In the genomic region with DNA sequence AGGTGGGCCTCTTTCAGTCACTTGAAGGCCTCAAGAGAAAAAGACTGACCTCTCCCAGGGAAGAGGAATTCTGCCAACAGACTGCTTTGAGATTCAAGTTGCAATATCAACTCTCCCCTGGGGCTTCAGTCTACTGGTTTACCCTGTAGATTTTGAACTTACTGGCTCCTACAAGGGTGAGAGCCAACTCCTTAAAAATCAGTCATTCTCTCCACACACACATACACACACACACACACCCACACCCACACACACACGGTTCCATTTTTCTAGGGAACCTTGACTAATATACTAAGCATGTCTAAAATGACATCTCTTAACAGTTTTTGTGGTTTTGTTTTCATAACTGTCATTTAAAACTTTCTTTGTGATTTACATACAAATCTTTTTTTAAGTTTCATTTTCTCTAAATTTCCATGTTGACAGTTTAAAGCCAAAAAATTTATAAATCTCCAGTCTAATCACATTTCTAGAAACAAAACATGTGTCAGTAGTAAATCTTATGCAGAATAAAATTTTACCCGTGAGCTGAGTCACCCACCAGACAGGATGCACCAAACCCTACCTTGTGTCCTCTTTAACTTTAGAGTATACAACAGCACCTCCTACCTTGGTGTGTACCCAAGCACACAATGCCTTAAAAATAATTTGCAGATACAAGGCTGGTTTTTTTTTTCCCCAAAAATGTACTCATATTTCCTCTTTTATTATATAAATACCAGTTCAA, we compare ENCODE assay signal across 13 cellular contexts.
DNase-seq lines count a peak whose midpoint lies in the region; ATAC-seq, FAIRE-seq and TF ChIP-seq lines count a peak whose summit lies in the region.
"Had no signal": no experiment of that assay in that cellular context is flagged by ENCODE, and none has a peak within 500 bp of the region (broad histone marks: within the 10 kb centered on the region; RNA-seq: fewer than 3 reads in every experiment).

No MANE protein-coding gene starts in this region.

- H3F3A ChIP-seq in GM23338 (replicated peaks; ENCODE audit: low read depth) (no peaks in the 10 kb centered on the region), smooth muscle cell (ENCODE audit: low read depth) (no peaks in the 10 kb centered on the region)

- H3K27me3 ChIP-seq in DND-41 (ENCODE audit: insufficient read depth, low read length, poor library complexity) (peaks cover 5% of the 10 kb centered on the region), GM23338 (ENCODE audit: insufficient read depth) (no peaks in the 10 kb centered on the region), smooth muscle cell (ENCODE audit: low read depth) (no peaks in the 10 kb centered on the region)
- H3K27me3 ChIP-seq: adrenal gland had no signal

- H2AFZ ChIP-seq in DND-41 (ENCODE audit: low read depth, low read length) (no peak overlapping the region), GM23338 (no peak overlapping the region), smooth muscle cell (ENCODE audit: low read depth) (no peak overlapping the region)

- no peaks in the 10 kb centered on the region for H3K36me3 ChIP-seq in DND-41 (ENCODE audit: insufficient read depth, low read length)
- no peaks in the 10 kb centered on the region for H3K36me3 ChIP-seq in GM23338 (ENCODE audit: insufficient read depth)
- no peaks in the 10 kb centered on the region for H3K36me3 ChIP-seq in kidney (ENCODE audit: control insufficient read depth in 1 of 2, insufficient read depth in 2 of 2, low read length in 2 of 2)
- H3K36me3 ChIP-seq in smooth muscle cell (ENCODE audit: low read depth), result no peaks in the 10 kb centered on the region
- H3K36me3 ChIP-seq: adrenal gland had no signal

- no peaks in the 10 kb centered on the region for H3K79me2 ChIP-seq in DND-41 (ENCODE audit: insufficient read depth, low read length)
- H3K79me2 ChIP-seq in GM23338 (replicated peaks; ENCODE audit: insufficient read depth), result no peaks in the 10 kb centered on the region
- H3K79me2 ChIP-seq in smooth muscle cell (ENCODE audit: low read depth), result no peaks in the 10 kb centered on the region

- no peaks in the 10 kb centered on the region; the same call in 2 of the 3 replicates for H3K4me1 Mint-ChIP-seq in GM23338
- peaks cover 8% of the 10 kb centered on the region for H3K4me1 Mint-ChIP-seq in activated naive CD8-positive, alpha-beta T cell treated with anti-CD3 and anti-CD28 coated beads, Interleukin-2, amount 10 ng/mL, durations not matched to agents 7 days and 5 days
- H3K4me1 Mint-ChIP-seq: stimulated activated memory B cell treated with anti-CD40 and anti-IgM and Interleukin-4, amounts not matched to agents 10 μg/mL and 1 μg/mL and 100 μg/mL, for 72 hours had no signal

- H3K9me3 ChIP-seq in DND-41 (ENCODE audit: insufficient read depth, low read length, severe bottlenecking) (no peaks in the 10 kb centered on the region), kidney (ENCODE audit: control insufficient read depth in 1 of 2, low read length in 2 of 2) (no peaks in the 10 kb centered on the region), smooth muscle cell (replicated peaks; ENCODE audit: low read depth) (no peaks in the 10 kb centered on the region)
- H3K9me3 ChIP-seq: adrenal gland had no signal

- H3K4me1 ChIP-seq in DND-41 (ENCODE audit: insufficient read depth, low read length), result peaks cover 3% of the 10 kb centered on the region; the same call in 1 of the 2 replicates
- no peaks in the 10 kb centered on the region for H3K4me1 ChIP-seq in GM23338 (ENCODE audit: insufficient read depth)
- no peaks in the 10 kb centered on the region for H3K4me1 ChIP-seq in kidney (ENCODE audit: control insufficient read depth in 1 of 2, insufficient read depth in 1 of 2, low read depth in 1 of 2, low read length in 2 of 2)
- H3K4me1 ChIP-seq in smooth muscle cell (ENCODE audit: low read depth), result no peaks in the 10 kb centered on the region
- H3K4me1 ChIP-seq: adrenal gland had no signal

- no peak for DNase-seq in DND-41
- DNase-seq in GM23338 (ENCODE audit: low spot score), result peak; percentile 8
- DNase-seq in activated naive CD8-positive, alpha-beta T cell treated with anti-CD3 and anti-CD28 coated beads, Interleukin-2, amount 10 ng/mL, durations not matched to agents 7 days and 5 days, result no peak
- no peak for DNase-seq in kidney
- DNase-seq in GM12892 (ENCODE audit: insufficient read length), result no peak
- no peak for DNase-seq in smooth muscle cell (lab: John Stamatoyannopoulos, UW; ENCODE audit: unreplicated experiment)
- DNase-seq in C1 segment of cervical spinal cord (lab: John Stamatoyannopoulos, UW), result no peak
- DNase-seq in middle frontal gyrus (ENCODE audit: extremely low spot score, low spot score), result no peak
- DNase-seq: erythroblast, GOT3, NCI-H1092 treated with DMSO at 0.1 percent for 48 hours had no signal

- 24% methylated on average over 2 of the region's 2 CpGs for WGBS in smooth muscle cell (ENCODE audit: low lambda C conversion rate)

- H3K4me2 ChIP-seq in DND-41 (ENCODE audit: insufficient read depth, low read length) (no peak overlapping the region), GM23338 (no peak overlapping the region), smooth muscle cell (no peak overlapping the region)

- H3K4me3 Mint-ChIP-seq in GM23338, result no peak overlapping the region
- H3K4me3 Mint-ChIP-seq in activated naive CD8-positive, alpha-beta T cell treated with anti-CD3 and anti-CD28 coated beads, Interleukin-2, amount 10 ng/mL, durations not matched to agents 7 days and 5 days, result no peak overlapping the region
- H3K4me3 Mint-ChIP-seq: stimulated activated memory B cell treated with anti-CD40 and anti-IgM and Interleukin-4, amounts not matched to agents 10 μg/mL and 1 μg/mL and 100 μg/mL, for 72 hours had no signal

- TF ChIP-seq CTCF in DND-41 (IDR thresholded peaks at IDR 0.05; ENCODE audit: borderline replicate concordance, extremely low read depth, low read length, poor library complexity, severe bottlenecking) (no peak), GM23338 (conservative IDR thresholded peaks at IDR 0.05; ENCODE audit: low read depth in 2 of 2) (no peak; a peak in 1 of 4 replicates), kidney (IDR thresholded peaks at IDR 0.05; ENCODE audit: borderline replicate concordance, extremely low read depth, insufficient read depth) (no peak), smooth muscle cell (IDR thresholded peaks at IDR 0.05; ENCODE audit: borderline replicate concordance, insufficient read depth, poor library complexity, severe bottlenecking) (no peak)

- H3K27ac Mint-ChIP-seq in GM23338, result peak overlapping the region; percentile 62; the same call in 1 of the 2 replicates
- peak overlapping the region; percentile 39 for H3K27ac Mint-ChIP-seq in activated naive CD8-positive, alpha-beta T cell treated with anti-CD3 and anti-CD28 coated beads, Interleukin-2, amount 10 ng/mL, durations not matched to agents 7 days and 5 days
- H3K27ac Mint-ChIP-seq: stimulated activated memory B cell treated with anti-CD40 and anti-IgM and Interleukin-4, amounts not matched to agents 10 μg/mL and 1 μg/mL and 100 μg/mL, for 72 hours had no signal

- H3K27me3 Mint-ChIP-seq in GM23338 (ENCODE audit: insufficient read depth, low read depth, poor library complexity), result peaks cover 2% of the 10 kb centered on the region
- H3K27me3 Mint-ChIP-seq in activated naive CD8-positive, alpha-beta T cell treated with anti-CD3 and anti-CD28 coated beads, Interleukin-2, amount 10 ng/mL, durations not matched to agents 7 days and 5 days, result no peaks in the 10 kb centered on the region
- H3K27me3 Mint-ChIP-seq: stimulated activated memory B cell treated with anti-CD40 and anti-IgM and Interleukin-4, amounts not matched to agents 10 μg/mL and 1 μg/mL and 100 μg/mL, for 72 hours had no signal

- no peaks in the 10 kb centered on the region; the same call in 2 of the 3 replicates for H3K9me3 Mint-ChIP-seq in GM23338
- H3K9me3 Mint-ChIP-seq in activated naive CD8-positive, alpha-beta T cell treated with anti-CD3 and anti-CD28 coated beads, Interleukin-2, amount 10 ng/mL, durations not matched to agents 7 days and 5 days, result peaks cover 6% of the 10 kb centered on the region

- H3K36me3 Mint-ChIP-seq in GM23338 (ENCODE audit: low read depth), result no peaks in the 10 kb centered on the region; the same call in 2 of the 3 replicates
- H3K36me3 Mint-ChIP-seq in activated naive CD8-positive, alpha-beta T cell treated with anti-CD3 and anti-CD28 coated beads, Interleukin-2, amount 10 ng/mL, durations not matched to agents 7 days and 5 days, result no peaks in the 10 kb centered on the region
- H3K36me3 Mint-ChIP-seq: stimulated activated memory B cell treated with anti-CD40 and anti-IgM and Interleukin-4, amounts not matched to agents 10 μg/mL and 1 μg/mL and 100 μg/mL, for 72 hours had no signal

- TF ChIP-seq POLR2A in GM12892 (IDR thresholded peaks at IDR 0.05; ENCODE audit: low read depth, low read length), result no peak

- no peak overlapping the region for H3K4me3 ChIP-seq in DND-41 (ENCODE audit: low read depth in 1 of 2, low read length in 2 of 2)
- no peak overlapping the region for H3K4me3 ChIP-seq in GM23338
- no peak overlapping the region for H3K4me3 ChIP-seq in kidney (ENCODE audit: low read length in 2 of 2)
- no peak overlapping the region for H3K4me3 ChIP-seq in smooth muscle cell
- H3K4me3 ChIP-seq: adrenal gland had no signal

- POLR2A ChIA-PET in activated naive CD8-positive, alpha-beta T cell treated with anti-CD3 and anti-CD28 coated beads, Interleukin-2, amount 10 ng/mL, durations not matched to agents 7 days and 5 days (lab: Charles Lee), result interaction anchor here (1.4 kb wide), 1 partner anchor 77 kb away, joined by 3 read pairs; no protein-coding TSS in a partner anchor

- H3K27ac ChIP-seq in DND-41 (ENCODE audit: low read length) (no peak overlapping the region), GM23338 (ENCODE audit: low read depth) (no peak overlapping the region), kidney (ENCODE audit: low read depth in 2 of 2, low read length in 2 of 2) (no peak overlapping the region), smooth muscle cell (ENCODE audit: low read depth) (no peak overlapping the region)
- H3K27ac ChIP-seq: adrenal gland had no signal

- ATAC-seq in DND-41 (ENCODE audit: insufficient read depth, low read depth) (peak; percentile 76), GM23338 (no peak)
- peak; percentile 94 for ATAC-seq in activated naive CD8-positive, alpha-beta T cell treated with anti-CD3 and anti-CD28 coated beads, Interleukin-2, amount 10 ng/mL, durations not matched to agents 7 days and 5 days (ENCODE audit: low read depth)
- ATAC-seq: stimulated activated memory B cell treated with anti-CD40 and anti-IgM and Interleukin-4, amounts not matched to agents 10 μg/mL and 1 μg/mL and 100 μg/mL, for 72 hours had no signal

- FAIRE-seq in kidney (lab: Jason Lieb, UNC), result peak; percentile 50
- FAIRE-seq in GM12892 (lab: Jason Lieb, UNC), result no peak

- H4K20me1 ChIP-seq in DND-41 (ENCODE audit: insufficient read depth, low read length), result no peaks in the 10 kb centered on the region
- H4K20me1 ChIP-seq in GM23338 (replicated peaks; ENCODE audit: insufficient read depth), result no peaks in the 10 kb centered on the region
- no peaks in the 10 kb centered on the region for H4K20me1 ChIP-seq in smooth muscle cell (ENCODE audit: low read depth)

- H3K9ac ChIP-seq in DND-41 (ENCODE audit: low read depth, low read length) (no peak overlapping the region), kidney (ENCODE audit: low read length in 2 of 2) (no peak overlapping the region), smooth muscle cell (ENCODE audit: low read depth) (no peak overlapping the region)

- H3K9me2 ChIP-seq in GM23338 (ENCODE audit: insufficient read depth), result no peaks in the 10 kb centered on the region

- intact Hi-C loops in kidney (cut with DNase I), result no loop called here
